In the genomic region with DNA sequence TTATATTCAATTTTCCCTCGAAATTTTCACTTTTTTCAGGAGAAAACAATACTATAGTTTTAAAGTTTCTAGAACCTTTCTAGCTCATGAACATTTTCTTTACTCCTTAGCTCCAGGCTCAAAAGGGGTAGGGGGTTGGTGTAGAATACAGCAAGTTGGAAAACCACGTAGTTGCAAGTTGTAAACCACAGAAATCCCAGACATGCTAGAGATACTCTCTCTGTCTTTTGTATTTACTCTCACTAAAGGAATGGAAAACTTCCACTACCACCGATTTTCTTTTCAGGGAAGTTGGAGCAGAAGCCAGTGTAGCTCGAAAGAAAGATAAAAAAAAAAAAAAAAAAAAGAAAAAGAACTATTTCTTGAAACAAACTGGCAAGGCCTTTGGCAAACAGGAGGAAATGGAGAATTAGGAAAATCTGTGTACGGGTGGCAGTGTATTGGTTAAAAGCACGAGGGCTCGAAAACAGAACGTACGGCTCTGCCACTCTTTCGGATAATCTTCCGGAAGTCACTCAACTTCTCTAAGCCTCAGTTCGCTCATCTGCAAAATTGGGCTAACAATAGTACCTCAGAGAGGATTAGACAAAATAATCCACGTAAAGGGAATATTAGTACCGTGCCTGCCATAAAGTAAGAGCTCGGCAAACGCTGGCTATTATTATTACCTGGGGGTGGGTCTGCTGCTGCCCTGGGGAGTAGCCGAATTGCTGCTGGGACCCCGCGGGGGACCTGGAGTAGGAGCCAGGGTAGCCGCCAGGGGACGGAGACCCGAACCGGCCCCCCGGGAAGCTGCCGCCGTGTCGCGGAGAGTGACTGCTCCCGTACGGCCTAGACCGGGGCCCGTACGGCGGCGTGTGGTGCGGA, we compare ENCODE assay signal across 8 cellular contexts. TPM values are rescaled to one million over a fixed set of nuclear protein-coding genes. Genes with fewer than 3 reads are reported as not detected.
DNase-seq lines count a peak whose midpoint lies in the region; ATAC-seq and TF ChIP-seq lines count a peak whose summit lies in the region.

No MANE protein-coding gene starts in this region.

- H3K27ac Mint-ChIP-seq in T-helper 17 cell (peak overlapping the region; percentile 79), nephron (peak overlapping the region; percentile 85 to 99 (median 96))

- H3K27me3 Mint-ChIP-seq in T-helper 17 cell (peaks cover 7% of the 10 kb centered on the region), nephron (ENCODE audit: low read depth) (peaks cover 4% of the 10 kb centered on the region)

- H3K36me3 ChIP-seq in esophagus muscularis mucosa: peaks cover 0 to 5% (median 0%) of the 10 kb centered on the region in 4 donors

- H3K4me1 Mint-ChIP-seq in T-helper 17 cell: peaks cover 15% of the 10 kb centered on the region
- peaks cover 14% of the 10 kb centered on the region for H3K4me1 Mint-ChIP-seq in nephron

- peak overlapping the region; percentile 85 to 98 (median 96) for H3K4me3 ChIP-seq in esophagus muscularis mucosa

- no peak for TF ChIP-seq CTCF in esophagus muscularis mucosa (IDR thresholded peaks at IDR 0.05)
- TF ChIP-seq CTCF in nephron (IDR thresholded peaks at IDR 0.05; ENCODE audit: unreplicated experiment in 3 of 3): no peak

- peak; percentile 54 for ATAC-seq in GM18867 (IDR thresholded peaks at IDR 0.05; ENCODE audit: unreplicated experiment)
- peak; percentile 5 for ATAC-seq in HG03196 (IDR thresholded peaks at IDR 0.05; ENCODE audit: unreplicated experiment)
- peak; percentile 68 for ATAC-seq in T-helper 17 cell

- H3K36me3 Mint-ChIP-seq in T-helper 17 cell (ENCODE audit: low read depth): no peaks in the 10 kb centered on the region
- peaks cover 7% of the 10 kb centered on the region for H3K36me3 Mint-ChIP-seq in nephron (ENCODE audit: low read depth)

- H3K4me1 ChIP-seq in esophagus muscularis mucosa: peaks cover 24 to 50% (median 43%) of the 10 kb centered on the region in 4 donors

- no peak for TF ChIP-seq POLR2A in esophagus muscularis mucosa (IDR thresholded peaks at IDR 0.05; ENCODE audit: low read depth)

- no peak for TF ChIP-seq EP300 in esophagus muscularis mucosa (IDR thresholded peaks at IDR 0.05)

- intact Hi-C loops in esophagus muscularis mucosa (cut with DNase I): loop anchor here (2.0 kb wide), 1 partner anchor 183 kb away; a partner anchor contains a TSS

- peak; percentile 7 for DNase-seq in Ammon's horn (ENCODE audit: low spot score)
- no peak for DNase-seq in T-helper 17 cell
- DNase-seq in esophagus muscularis mucosa (ENCODE audit: extremely low spot score): no peak
- DNase-seq in T1000 (lab: John Stamatoyannopoulos, UW): no peak
- no peak for DNase-seq in LoVo (ENCODE audit: low spot score)

- H3K27me3 ChIP-seq in esophagus muscularis mucosa: no peaks in the 10 kb centered on the region

- H3K9me3 Mint-ChIP-seq in nephron: no peaks in the 10 kb centered on the region

- H3K9me3 ChIP-seq in T-helper 17 cell (ENCODE audit: control insufficient read depth, low read length, poor library complexity, severe bottlenecking) (no peaks in the 10 kb centered on the region), esophagus muscularis mucosa (no peaks in the 10 kb centered on the region)

- peak overlapping the region; percentile 89 to 93 (median 92) for H3K27ac ChIP-seq in esophagus muscularis mucosa (replicated peaks in 1 of 4)

- peak overlapping the region; percentile 91 for H3K4me3 Mint-ChIP-seq in T-helper 17 cell
- peak overlapping the region; percentile 96 to 99 (median 99) for H3K4me3 Mint-ChIP-seq in nephron

- WGBS in esophagus muscularis mucosa: 2% methylated on average over 28 of the region's 36 CpGs

RNA-seq across cellular contexts. Expression of a gene that starts 0.6 kb away (rescaled TPM):
- total RNA-seq in T-helper 17 cell (10 to 100 TPM; 12.0 to 17.3 TPM), esophagus muscularis mucosa (10 to 100 TPM; 18.7 to 45.8 (median 32.0) TPM)

RNA-seq across cellular contexts. Expression of a gene that starts 1.0 kb away (rescaled TPM):
- 1 to 10 TPM in 1 of 2 donors, under 1 TPM in 1; 0.68 to 2.5 TPM for total RNA-seq in T-helper 17 cell
- total RNA-seq in esophagus muscularis mucosa: 10 to 100 TPM in 3 of 4 donors, 1 to 10 TPM in 1; 7.8 to 15.0 (median 12.8) TPM

Comparison
In these comparisons a context has a peak if more than half of its experiments do, and no peak if none do; other contexts are left out.
1. ATAC-seq: peak in every context shown above with its lines; median percentile 68 in T-helper 17 cell; 54 in GM18867; 5 in HG03196.